Comparison of ENCODE assay signal across 9 cellular contexts in genomic region chr1:247077234-247077633, GRCh38. TPM values are rescaled to one million over a fixed set of nuclear protein-coding genes. Genes with fewer than 3 reads are reported as not detected.
DNase-seq lines count a peak whose midpoint lies in the region; ATAC-seq, FAIRE-seq and TF ChIP-seq lines count a peak whose summit lies in the region.
"Had no signal": no experiment of that assay in that cellular context is flagged by ENCODE, and none has a peak within 500 bp of the region (broad histone marks: within the 10 kb centered on the region; RNA-seq: fewer than 3 reads in every experiment).

No MANE protein-coding gene starts in this region.

- H3K9me3 ChIP-seq in HCT116 (ENCODE audit: control insufficient read depth in 1 of 2, insufficient read depth in 1 of 2, low read depth in 1 of 2, low read length in 2 of 2) (peaks cover 6 to 9% of the 10 kb centered on the region in 2 experiments; a peak in 2 of 4 replicates), keratinocyte (ENCODE audit: control insufficient read depth, low read depth, low read length) (no peaks in the 10 kb centered on the region), body of pancreas (no peaks in the 10 kb centered on the region)

- H3K9me1 ChIP-seq in keratinocyte (ENCODE audit: control insufficient read depth, extremely low read depth, insufficient read depth, low read length), result no peaks in the 10 kb centered on the region

- H3K27me3 ChIP-seq in HCT116 (ENCODE audit: insufficient read depth, low read length) (no peaks in the 10 kb centered on the region), keratinocyte (ENCODE audit: control insufficient read depth, extremely low read depth, insufficient read depth, low read length) (no peaks in the 10 kb centered on the region), body of pancreas (no peaks in the 10 kb centered on the region)

- intact Hi-C loops in HCT116 (cut with micrococcal nuclease), result loop anchor here (5.0 to 10.0 kb wide), 2 partner anchors 70 to 272 kb away; partner anchors contain the start of gene ZNF695
- intact Hi-C loops in activated CD8-positive, alpha-beta T cell treated with anti-CD3 and anti-CD28 coated beads for 36 hours (cut with micrococcal nuclease), result no loop called here
- intact Hi-C loops in body of pancreas (cut with DNase I), result no loop called here

- H3K4me2 ChIP-seq in HCT116 (ENCODE audit: low read length), result peak overlapping the region; percentile 85
- H3K4me2 ChIP-seq in keratinocyte (ENCODE audit: control insufficient read depth, extremely low read depth, insufficient read depth, low read depth, low read length), result peak overlapping the region; percentile 99

- no peaks in the 10 kb centered on the region for H4K20me1 ChIP-seq in HCT116 (ENCODE audit: insufficient read depth)
- H4K20me1 ChIP-seq in keratinocyte (ENCODE audit: control insufficient read depth, extremely low read depth, insufficient read depth, low read length), result no peaks in the 10 kb centered on the region

- H3K9me2 ChIP-seq in HCT116 (ENCODE audit: insufficient read depth), result no peaks in the 10 kb centered on the region

- POLR2A ChIA-PET in HCT116 (lab: Charles Lee), result no interaction called here
- POLR2A ChIA-PET in activated CD8-positive, alpha-beta T cell treated with anti-CD3 and anti-CD28 coated beads for 36 hours (lab: Charles Lee), result no interaction called here

- H2AFZ ChIP-seq in HCT116 (ENCODE audit: low read depth, low read length, poor library complexity, severe bottlenecking) (no peak overlapping the region), keratinocyte (ENCODE audit: control insufficient read depth, low read length) (no peak overlapping the region)

- peaks cover 2% of the 10 kb centered on the region for H3K27me3 Mint-ChIP-seq in activated CD8-positive, alpha-beta T cell treated with anti-CD3 and anti-CD28 coated beads for 36 hours

- H3K36me3 ChIP-seq in HCT116 (ENCODE audit: control insufficient read depth in 1 of 2, insufficient read depth in 2 of 2, low read length in 2 of 2) (peaks cover 0 to 9% of the 10 kb centered on the region in 2 experiments; a peak in 1 of 4 replicates), keratinocyte (ENCODE audit: control insufficient read depth in 2 of 2, extremely low read depth in 1 of 2, insufficient read depth in 2 of 2, low read length in 2 of 2) (no peaks in the 10 kb centered on the region), body of pancreas (replicated peaks in 1 of 2; ENCODE audit: insufficient read depth in 1 of 2, low read depth in 2 of 2) (no peaks in the 10 kb centered on the region)

- peaks cover 20% of the 10 kb centered on the region for H3K9me3 Mint-ChIP-seq in activated CD8-positive, alpha-beta T cell treated with anti-CD3 and anti-CD28 coated beads for 36 hours

- peak; percentile 20 for DNase-seq in AG08396 (ENCODE audit: low spot score)
- no peak for DNase-seq in HCT116 (ENCODE audit: low read depth, low spot score)
- DNase-seq in activated CD8-positive, alpha-beta T cell treated with anti-CD3 and anti-CD28 coated beads for 36 hours, result no peak
- no peak for DNase-seq in keratinocyte (ENCODE audit: low read depth, low spot score)
- no peak for DNase-seq in body of pancreas
- no peak for DNase-seq in stimulated activated naive CD4-positive, alpha-beta T cell treated with Interleukin-2 at 50 U/mL for 16 hours (lab: John Stamatoyannopoulos, UW)
- DNase-seq: stimulated activated CD4-positive, alpha-beta T cell treated with anti-CD3 and anti-CD28 coated beads, Interleukin-15, amount 100 ng/mL, for 24 hours had no signal

- 54 to 63% methylated on average over 2 of the region's 2 CpGs for WGBS in body of pancreas, 2 donors

- H3K4me1 ChIP-seq in HCT116 (ENCODE audit: control insufficient read depth in 1 of 2, insufficient read depth in 2 of 2, low read length in 2 of 2) (peaks cover 0 to 15% of the 10 kb centered on the region in 2 experiments; a peak in 2 of 4 replicates), keratinocyte (ENCODE audit: control insufficient read depth, extremely low read depth, insufficient read depth, low read length) (peaks cover 13% of the 10 kb centered on the region), body of pancreas (peaks cover 19% of the 10 kb centered on the region)

- H3K79me2 ChIP-seq in HCT116 (ENCODE audit: insufficient read depth, low read length) (peaks cover 57% of the 10 kb centered on the region), keratinocyte (ENCODE audit: control insufficient read depth, insufficient read depth, low read length) (peaks cover 37% of the 10 kb centered on the region)

- 0 out of 2 replicates have a peak, but pooled peaks have one; percentile 15 for TF ChIP-seq RAD21 in HCT116 (IDR thresholded peaks at IDR 0.05; ENCODE audit: low read depth)

- peak overlapping the region; percentile 84 for H3K4me3 Mint-ChIP-seq in activated CD8-positive, alpha-beta T cell treated with anti-CD3 and anti-CD28 coated beads for 36 hours

- ATAC-seq in HCT116 (no peak), HG02840 (IDR thresholded peaks at IDR 0.05; ENCODE audit: low FRiP score, unreplicated experiment) (no peak), GM18502 (IDR thresholded peaks at IDR 0.05; ENCODE audit: poor library complexity, unreplicated experiment) (no peak), body of pancreas (no peak)
- no peak for ATAC-seq in activated CD8-positive, alpha-beta T cell treated with anti-CD3 and anti-CD28 coated beads for 36 hours

- peaks cover 30% of the 10 kb centered on the region for H3K4me1 Mint-ChIP-seq in activated CD8-positive, alpha-beta T cell treated with anti-CD3 and anti-CD28 coated beads for 36 hours (ENCODE audit: low read depth)

- peak overlapping the region; percentile 90 for H3K27ac Mint-ChIP-seq in activated CD8-positive, alpha-beta T cell treated with anti-CD3 and anti-CD28 coated beads for 36 hours

- RAD21 ChIA-PET in HCT116 (lab: Charles Lee; ENCODE audit: low non-redundant PET in 1 of 2, low total read pairs in 2 of 2, uncharacterized antibody in 2 of 2, unreplicated experiment in 2 of 2), result no interaction called here

- dilution Hi-C loops in keratinocyte (cut with MboI; ENCODE audit: extremely low pct_ligation_motif_present, low sequenced_read_pairs), result no loop called here

- TF ChIP-seq POLR2A in HCT116 (IDR thresholded peaks at IDR 0.05; ENCODE audit: borderline replicate concordance, extremely low read depth, insufficient read depth, insufficient read length) (no peak), body of pancreas (IDR thresholded peaks at IDR 0.05) (no peak)

- no TSS peak for BruUV-seq in HCT116 (replicated peaks; lab: Mats Ljungman, UMichigan)

- TF ChIP-seq CTCF in HCT116 (IDR thresholded peaks at IDR 0.05 in 2 of 3, conservative IDR thresholded peaks at IDR 0.05 in 1 of 3; ENCODE audit: borderline replicate concordance in 1 of 3, insufficient read depth in 1 of 3, low read depth in 2 of 3, low read length in 2 of 3), result 0 out of 6 replicates have a peak, but pooled peaks of 1 of the 3 experiments have one; percentile 12
- no peak for TF ChIP-seq CTCF in activated CD8-positive, alpha-beta T cell treated with anti-CD3 and anti-CD28 coated beads for 36 hours (IDR thresholded peaks at IDR 0.05)
- no peak for TF ChIP-seq CTCF in keratinocyte (optimal IDR thresholded peaks at IDR 0.05 in 1 of 3, IDR thresholded peaks at IDR 0.05 in 1 of 3, conservative IDR thresholded peaks at IDR 0.05 in 1 of 3; ENCODE audit: extremely low read depth in 1 of 3, insufficient read depth in 2 of 3, low read length in 3 of 3)
- TF ChIP-seq CTCF in body of pancreas (IDR thresholded peaks at IDR 0.05), result no peak

- CTCF ChIA-PET in HCT116 (lab: Charles Lee), result no interaction called here
- CTCF ChIA-PET in activated CD8-positive, alpha-beta T cell treated with anti-CD3 and anti-CD28 coated beads for 36 hours (lab: Charles Lee), result no interaction called here

- H3K4me3 ChIP-seq in HCT116 (replicated peaks in 1 of 2; ENCODE audit: low read depth in 1 of 2, low read length in 2 of 2), result peak overlapping the region; percentile 64 to 90
- peak overlapping the region in 2 of 3 experiments; percentile 91 to 96 for H3K4me3 ChIP-seq in keratinocyte (ENCODE audit: control insufficient read depth in 2 of 3, extremely low read depth in 1 of 3, insufficient read depth in 2 of 3, low read depth in 1 of 3, low read length in 3 of 3)
- H3K4me3 ChIP-seq in body of pancreas, result no peak overlapping the region

- H3K9ac ChIP-seq in HCT116 (ENCODE audit: low read length), result peak overlapping the region; percentile 88; the same call in 1 of the 2 replicates
- peak overlapping the region; percentile 80 for H3K9ac ChIP-seq in keratinocyte (ENCODE audit: control insufficient read depth, extremely low read depth, insufficient read depth, low read length)

- peaks cover 35% of the 10 kb centered on the region for H3K36me3 Mint-ChIP-seq in activated CD8-positive, alpha-beta T cell treated with anti-CD3 and anti-CD28 coated beads for 36 hours (ENCODE audit: low read depth)

- FAIRE-seq in keratinocyte (lab: Jason Lieb, UNC), result no peak

- H3K27ac ChIP-seq in HCT116 (ENCODE audit: low read depth, low read length), result no peak overlapping the region
- H3K27ac ChIP-seq in keratinocyte (ENCODE audit: control insufficient read depth, insufficient read depth, low read length), result no peak overlapping the region
- H3K27ac ChIP-seq in body of pancreas, result no peak overlapping the region

RNA-seq across cellular contexts. Expression of gene ZNF670, which starts 1.4 kb away (rescaled TPM):
- total RNA-seq in HCT116 (2021; ENCODE audit: unreplicated experiment) (6.9 TPM), body of pancreas (1 to 10 TPM; 1.3 to 2.3 TPM)
- polyA plus RNA-seq in HCT116 (2012), result 1.5 and 2.1 TPM in 2 replicates
- 1 to 10 TPM; 3.3 to 4.0 TPM for total RNA-seq in activated CD8-positive, alpha-beta T cell treated with anti-CD3 and anti-CD28 coated beads for 36 hours
- 1.9 to 3.6 TPM (median 2.3 TPM) in 3 replicates for polyA plus RNA-seq in keratinocyte
- polyA plus RNA-seq in keratinocyte (2011; ENCODE audit: low read depth), result 0.70 TPM
- polyA plus RNA-seq in keratinocyte (2011; cell fraction: cytosol; rRNA removed), result 1.4 and 3.4 TPM in 2 replicates
- 2.4 and 3.3 TPM in 2 replicates for polyA plus RNA-seq in keratinocyte (2011; cell fraction: nucleus; rRNA removed)
- polyA plus RNA-seq in keratinocyte (2012; ENCODE audit: low replicate concordance), result 1.9 and 2.5 TPM in 2 replicates
- 0.16 to 2.2 TPM (median 0.92 TPM) in 3 replicates for polyA minus RNA-seq in keratinocyte
- 0.96 TPM for polyA minus RNA-seq in keratinocyte (2011; cell fraction: cytosol; rRNA and poly(A)+ RNA removed)
- 1.4 and 2.2 TPM in 2 replicates for polyA minus RNA-seq in keratinocyte (2011; cell fraction: nucleus; rRNA and poly(A)+ RNA removed)

RNA-seq across cellular contexts. Expression of gene ZNF669, which starts 26.9 kb away (rescaled TPM):
- total RNA-seq in HCT116 (2021; ENCODE audit: unreplicated experiment), result 7.2 TPM
- 2.1 and 3.0 TPM in 2 replicates for polyA plus RNA-seq in HCT116 (2012)
- total RNA-seq in activated CD8-positive, alpha-beta T cell treated with anti-CD3 and anti-CD28 coated beads for 36 hours, result 1 to 10 TPM; 7.6 to 8.0 TPM
- 3.8 to 4.5 TPM (median 4.5 TPM) in 3 replicates for polyA plus RNA-seq in keratinocyte
- polyA plus RNA-seq in keratinocyte (2011; ENCODE audit: low read depth), result 9.6 TPM
- polyA plus RNA-seq in keratinocyte (2011; cell fraction: cytosol; rRNA removed), result 2.0 and 3.7 TPM in 2 replicates
- polyA plus RNA-seq in keratinocyte (2011; cell fraction: nucleus; rRNA removed), result 4.5 and 6.0 TPM in 2 replicates
- polyA plus RNA-seq in keratinocyte (2012; ENCODE audit: low replicate concordance), result 3.4 and 3.7 TPM in 2 replicates
- polyA minus RNA-seq in keratinocyte, result 3.5 to 7.3 TPM (median 3.6 TPM) in 3 replicates
- 3.5 TPM for polyA minus RNA-seq in keratinocyte (2011; cell fraction: cytosol; rRNA and poly(A)+ RNA removed)
- 4.1 and 7.3 TPM in 2 replicates for polyA minus RNA-seq in keratinocyte (2011; cell fraction: nucleus; rRNA and poly(A)+ RNA removed)
- total RNA-seq in body of pancreas, result 1 to 10 TPM; 2.9 to 5.9 TPM

Comparison
In these comparisons a context has a peak if more than half of its experiments do, and no peak if none do; other contexts are left out.
1. H3K4me3 ChIP-seq: peak in HCT116 (2 of 2) and keratinocyte (2 of 3); none in body of pancreas (0 of 2).